ENCODE assay signal across 2 cellular contexts in the genomic region with DNA sequence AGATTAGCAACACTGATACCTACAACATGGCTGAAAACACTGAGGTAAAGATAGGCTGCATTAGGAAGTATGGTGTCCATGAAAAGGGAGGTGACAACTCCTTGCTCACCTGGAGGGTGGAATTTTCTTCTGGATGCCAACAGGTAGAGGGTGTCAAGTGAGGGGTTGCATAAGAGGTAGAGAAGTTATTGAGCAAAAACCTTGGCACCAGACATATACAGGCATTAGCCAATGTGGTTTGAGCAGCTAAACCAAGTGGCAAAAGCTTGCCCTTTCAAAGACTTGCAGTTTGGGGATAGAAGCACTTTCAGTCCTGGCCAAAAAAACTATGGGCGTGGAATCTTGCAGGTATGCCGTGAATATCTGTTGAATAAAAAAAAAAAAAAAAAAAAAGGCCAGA.
TF ChIP-seq lines count a peak whose summit lies in the region.

No MANE protein-coding gene starts in this region.

TF ChIP-seq in liver, 16 proteins besides CTCF, POLR2A, EP300 and RAD21:
- TF ChIP-seq EGR1 (IDR thresholded peaks at IDR 0.05; ENCODE audit: low read depth in 2 of 2) (no peak), RXRA (IDR thresholded peaks at IDR 0.05) (peak in 1 of 2 donors; percentile 20), FOXA1 (IDR thresholded peaks at IDR 0.05) (no peak), YY1 (IDR thresholded peaks at IDR 0.05) (peak; percentile 13), JUND (IDR thresholded peaks at IDR 0.05) (no peak)
- TF ChIP-seq, protein P1, sequence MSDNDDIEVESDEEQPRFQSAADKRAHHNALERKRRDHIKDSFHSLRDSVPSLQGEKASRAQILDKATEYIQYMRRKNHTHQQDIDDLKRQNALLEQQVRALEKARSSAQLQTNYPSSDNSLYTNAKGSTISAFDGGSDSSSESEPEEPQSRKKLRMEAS (IDR thresholded peaks at IDR 0.05): no peak
TF ChIP-seq in liver: peak in this region for 2.

TF ChIP-seq in HepG2, 621 proteins besides CTCF, POLR2A, EP300 and RAD21:
- TF ChIP-seq SMAD1 (CRISPR knock-in tag; IDR thresholded peaks at IDR 0.05; ENCODE audit: borderline replicate concordance, low read depth) (no peak), PRPF4 (IDR thresholded peaks at IDR 0.05; ENCODE audit: low read depth, low read length, poor library complexity, severe bottlenecking) (no peak), MATR3 (CRISPR knock-in tag; IDR thresholded peaks at IDR 0.05) (no peak), NCOA1 (CRISPR knock-in tag; IDR thresholded peaks at IDR 0.05) (no peak), ZNF556 (CRISPR knock-in tag; IDR thresholded peaks at IDR 0.05; ENCODE audit: borderline replicate concordance) (no peak), RNF2 (conservative IDR thresholded peaks at IDR 0.05; ENCODE audit: low read depth) (no peak), SPEN (CRISPR knock-in tag; IDR thresholded peaks at IDR 0.05; ENCODE audit: low read depth) (no peak), ZMYM3 (CRISPR knock-in tag; IDR thresholded peaks at IDR 0.05) (no peak), SETDB1 (CRISPR knock-in tag; IDR thresholded peaks at IDR 0.05; ENCODE audit: borderline replicate concordance) (no peak), RCOR2 (CRISPR knock-in tag; IDR thresholded peaks at IDR 0.05) (no peak), ZNF160 (CRISPR knock-in tag; IDR thresholded peaks at IDR 0.05) (no peak), SIX1 (CRISPR knock-in tag; IDR thresholded peaks at IDR 0.05; ENCODE audit: borderline replicate concordance) (no peak), ZNF232 (CRISPR knock-in tag; IDR thresholded peaks at IDR 0.05; ENCODE audit: borderline replicate concordance) (no peak)
- TF ChIP-seq, protein P2, sequence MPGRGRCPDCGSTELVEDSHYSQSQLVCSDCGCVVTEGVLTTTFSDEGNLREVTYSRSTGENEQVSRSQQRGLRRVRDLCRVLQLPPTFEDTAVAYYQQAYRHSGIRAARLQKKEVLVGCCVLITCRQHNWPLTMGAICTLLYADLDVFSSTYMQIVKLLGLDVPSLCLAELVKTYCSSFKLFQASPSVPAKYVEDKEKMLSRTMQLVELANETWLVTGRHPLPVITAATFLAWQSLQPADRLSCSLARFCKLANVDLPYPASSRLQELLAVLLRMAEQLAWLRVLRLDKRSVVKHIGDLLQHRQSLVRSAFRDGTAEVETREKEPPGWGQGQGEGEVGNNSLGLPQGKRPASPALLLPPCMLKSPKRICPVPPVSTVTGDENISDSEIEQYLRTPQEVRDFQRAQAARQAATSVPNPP (CRISPR knock-in tag; IDR thresholded peaks at IDR 0.05): no peak
- TF ChIP-seq, protein P3, sequence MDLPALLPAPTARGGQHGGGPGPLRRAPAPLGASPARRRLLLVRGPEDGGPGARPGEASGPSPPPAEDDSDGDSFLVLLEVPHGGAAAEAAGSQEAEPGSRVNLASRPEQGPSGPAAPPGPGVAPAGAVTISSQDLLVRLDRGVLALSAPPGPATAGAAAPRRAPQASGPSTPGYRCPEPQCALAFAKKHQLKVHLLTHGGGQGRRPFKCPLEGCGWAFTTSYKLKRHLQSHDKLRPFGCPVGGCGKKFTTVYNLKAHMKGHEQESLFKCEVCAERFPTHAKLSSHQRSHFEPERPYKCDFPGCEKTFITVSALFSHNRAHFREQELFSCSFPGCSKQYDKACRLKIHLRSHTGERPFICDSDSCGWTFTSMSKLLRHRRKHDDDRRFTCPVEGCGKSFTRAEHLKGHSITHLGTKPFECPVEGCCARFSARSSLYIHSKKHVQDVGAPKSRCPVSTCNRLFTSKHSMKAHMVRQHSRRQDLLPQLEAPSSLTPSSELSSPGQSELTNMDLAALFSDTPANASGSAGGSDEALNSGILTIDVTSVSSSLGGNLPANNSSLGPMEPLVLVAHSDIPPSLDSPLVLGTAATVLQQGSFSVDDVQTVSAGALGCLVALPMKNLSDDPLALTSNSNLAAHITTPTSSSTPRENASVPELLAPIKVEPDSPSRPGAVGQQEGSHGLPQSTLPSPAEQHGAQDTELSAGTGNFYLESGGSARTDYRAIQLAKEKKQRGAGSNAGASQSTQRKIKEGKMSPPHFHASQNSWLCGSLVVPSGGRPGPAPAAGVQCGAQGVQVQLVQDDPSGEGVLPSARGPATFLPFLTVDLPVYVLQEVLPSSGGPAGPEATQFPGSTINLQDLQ (CRISPR knock-in tag; IDR thresholded peaks at IDR 0.05): no peak
- TF ChIP-seq, protein P4, sequence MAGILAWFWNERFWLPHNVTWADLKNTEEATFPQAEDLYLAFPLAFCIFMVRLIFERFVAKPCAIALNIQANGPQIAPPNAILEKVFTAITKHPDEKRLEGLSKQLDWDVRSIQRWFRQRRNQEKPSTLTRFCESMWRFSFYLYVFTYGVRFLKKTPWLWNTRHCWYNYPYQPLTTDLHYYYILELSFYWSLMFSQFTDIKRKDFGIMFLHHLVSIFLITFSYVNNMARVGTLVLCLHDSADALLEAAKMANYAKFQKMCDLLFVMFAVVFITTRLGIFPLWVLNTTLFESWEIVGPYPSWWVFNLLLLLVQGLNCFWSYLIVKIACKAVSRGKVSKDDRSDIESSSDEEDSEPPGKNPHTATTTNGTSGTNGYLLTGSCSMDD (CRISPR knock-in tag; IDR thresholded peaks at IDR 0.05): no peak
- TF ChIP-seq, protein P5, sequence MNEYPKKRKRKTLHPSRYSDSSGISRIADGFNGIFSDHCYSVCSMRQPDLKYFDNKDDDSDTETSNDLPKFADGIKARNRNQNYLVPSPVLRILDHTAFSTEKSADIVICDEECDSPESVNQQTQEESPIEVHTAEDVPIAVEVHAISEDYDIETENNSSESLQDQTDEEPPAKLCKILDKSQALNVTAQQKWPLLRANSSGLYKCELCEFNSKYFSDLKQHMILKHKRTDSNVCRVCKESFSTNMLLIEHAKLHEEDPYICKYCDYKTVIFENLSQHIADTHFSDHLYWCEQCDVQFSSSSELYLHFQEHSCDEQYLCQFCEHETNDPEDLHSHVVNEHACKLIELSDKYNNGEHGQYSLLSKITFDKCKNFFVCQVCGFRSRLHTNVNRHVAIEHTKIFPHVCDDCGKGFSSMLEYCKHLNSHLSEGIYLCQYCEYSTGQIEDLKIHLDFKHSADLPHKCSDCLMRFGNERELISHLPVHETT (CRISPR knock-in tag; conservative IDR thresholded peaks at IDR 0.05): no peak
- TF ChIP-seq, protein P6, sequence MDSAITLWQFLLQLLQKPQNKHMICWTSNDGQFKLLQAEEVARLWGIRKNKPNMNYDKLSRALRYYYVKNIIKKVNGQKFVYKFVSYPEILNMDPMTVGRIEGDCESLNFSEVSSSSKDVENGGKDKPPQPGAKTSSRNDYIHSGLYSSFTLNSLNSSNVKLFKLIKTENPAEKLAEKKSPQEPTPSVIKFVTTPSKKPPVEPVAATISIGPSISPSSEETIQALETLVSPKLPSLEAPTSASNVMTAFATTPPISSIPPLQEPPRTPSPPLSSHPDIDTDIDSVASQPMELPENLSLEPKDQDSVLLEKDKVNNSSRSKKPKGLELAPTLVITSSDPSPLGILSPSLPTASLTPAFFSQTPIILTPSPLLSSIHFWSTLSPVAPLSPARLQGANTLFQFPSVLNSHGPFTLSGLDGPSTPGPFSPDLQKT (CRISPR knock-in tag; IDR thresholded peaks at IDR 0.05; ENCODE audit: borderline replicate concordance): no peak
- TF ChIP-seq, protein P7, sequence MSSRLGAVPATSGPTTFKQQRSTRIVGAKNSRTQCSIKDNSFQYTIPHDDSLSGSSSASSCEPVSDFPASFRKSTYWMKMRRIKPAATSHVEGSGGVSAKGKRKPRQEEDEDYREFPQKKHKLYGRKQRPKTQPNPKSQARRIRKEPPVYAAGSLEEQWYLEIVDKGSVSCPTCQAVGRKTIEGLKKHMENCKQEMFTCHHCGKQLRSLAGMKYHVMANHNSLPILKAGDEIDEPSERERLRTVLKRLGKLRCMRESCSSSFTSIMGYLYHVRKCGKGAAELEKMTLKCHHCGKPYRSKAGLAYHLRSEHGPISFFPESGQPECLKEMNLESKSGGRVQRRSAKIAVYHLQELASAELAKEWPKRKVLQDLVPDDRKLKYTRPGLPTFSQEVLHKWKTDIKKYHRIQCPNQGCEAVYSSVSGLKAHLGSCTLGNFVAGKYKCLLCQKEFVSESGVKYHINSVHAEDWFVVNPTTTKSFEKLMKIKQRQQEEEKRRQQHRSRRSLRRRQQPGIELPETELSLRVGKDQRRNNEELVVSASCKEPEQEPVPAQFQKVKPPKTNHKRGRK (CRISPR knock-in tag; IDR thresholded peaks at IDR 0.05): no peak
- TF ChIP-seq, protein P8, sequence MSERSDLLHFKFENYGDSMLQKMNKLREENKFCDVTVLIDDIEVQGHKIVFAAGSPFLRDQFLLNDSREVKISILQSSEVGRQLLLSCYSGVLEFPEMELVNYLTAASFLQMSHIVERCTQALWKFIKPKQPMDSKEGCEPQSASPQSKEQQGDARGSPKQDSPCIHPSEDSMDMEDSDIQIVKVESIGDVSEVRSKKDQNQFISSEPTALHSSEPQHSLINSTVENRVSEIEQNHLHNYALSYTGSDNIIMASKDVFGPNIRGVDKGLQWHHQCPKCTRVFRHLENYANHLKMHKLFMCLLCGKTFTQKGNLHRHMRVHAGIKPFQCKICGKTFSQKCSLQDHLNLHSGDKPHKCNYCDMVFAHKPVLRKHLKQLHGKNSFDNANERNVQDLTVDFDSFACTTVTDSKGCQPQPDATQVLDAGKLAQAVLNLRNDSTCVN (CRISPR knock-in tag; IDR thresholded peaks at IDR 0.05; ENCODE audit: borderline replicate concordance): no peak
